22 cellular contexts compared by ENCODE assay signal in the genomic region with DNA sequence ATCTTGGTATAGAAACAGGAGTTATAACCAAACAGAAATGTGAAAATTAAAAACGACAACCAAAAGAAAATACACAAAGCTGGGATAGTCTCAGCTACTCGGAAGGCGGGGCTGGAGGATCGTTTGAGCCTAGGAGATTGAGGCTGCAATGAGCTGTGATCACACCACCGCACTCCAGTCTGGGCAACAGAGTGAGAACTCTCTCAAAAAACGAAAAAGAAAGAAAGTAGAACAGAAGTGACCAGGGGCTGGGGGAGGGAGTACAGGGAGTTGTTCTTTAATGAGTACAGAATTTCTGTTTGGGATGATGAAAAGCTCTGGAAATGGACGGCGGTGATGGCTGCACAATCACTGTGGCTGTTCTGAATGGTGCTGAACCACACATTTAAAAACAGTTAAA. TPM values are rescaled to one million over a fixed set of nuclear protein-coding genes. Genes with fewer than 3 reads are reported as not detected.
DNase-seq lines count a peak whose midpoint lies in the region; ATAC-seq, FAIRE-seq and TF ChIP-seq lines count a peak whose summit lies in the region.
"Had no signal": no experiment of that assay in that cellular context is flagged by ENCODE, and none has a peak within 500 bp of the region (broad histone marks: within the 10 kb centered on the region; RNA-seq: fewer than 3 reads in every experiment).

No MANE protein-coding gene starts in this region.

- in situ Hi-C loops in HepG2 (cut with HindIII; ENCODE audit: extremely low pct_ligation_motif_present, low pct_unique_long_range_greater_than_20kb): no loop called here

- no peak overlapping the region for H3K9ac ChIP-seq in HepG2 (ENCODE audit: insufficient read depth, low read depth, low read length)

- no peaks in the 10 kb centered on the region for H3K9me3 Mint-ChIP-seq in natural killer cell treated with Interleukin-12 subunit alpha and Interleukin-12 subunit beta and Interleukin-15 and Interleukin-18, amount 100 ng/mL, for 72 hours
- no peaks in the 10 kb centered on the region for H3K9me3 Mint-ChIP-seq in natural killer cell
- H3K9me3 Mint-ChIP-seq in WTC11: no peaks in the 10 kb centered on the region
- H3K9me3 Mint-ChIP-seq: CD8-positive, alpha-beta memory T cell had no signal

- H3K4me2 ChIP-seq in HepG2 (ENCODE audit: low read depth, low read length): no peak overlapping the region
- H3K4me2 ChIP-seq: A549, PC-9 had no signal

- H3K4me1 ChIP-seq in HepG2 (ENCODE audit: insufficient read depth, low read length): peaks cover 25% of the 10 kb centered on the region
- H3K4me1 ChIP-seq in thyroid gland: peaks cover 53 to 76% of the 10 kb centered on the region in 2 donors

- POLR2A ChIA-PET in WTC11 (lab: Charles Lee) (interaction anchor here (0.6 kb wide), 1 partner anchor 11 kb away, joined by 4 read pairs; no protein-coding TSS in a partner anchor), HepG2 (lab: Yijun Ruan, JAX) (interaction anchor here (1.1 to 1.5 kb wide), 2 partner anchors 47 to 118 kb away, joined by 3 read pairs; a partner anchor contains a TSS)

- TF ChIP-seq RAD21 in HepG2 (CRISPR knock-in tag; IDR thresholded peaks at IDR 0.05): no peak

- WGBS in HepG2 (ENCODE audit: low lambda C conversion rate): 89% methylated on average over 8 of the region's 8 CpGs
- WGBS in thyroid gland, 2 donors: 36 to 37% methylated on average over 8 of the region's 8 CpGs

- no peaks in the 10 kb centered on the region for H3K27me3 Mint-ChIP-seq in natural killer cell treated with Interleukin-12 subunit alpha and Interleukin-12 subunit beta and Interleukin-15 and Interleukin-18, amount 100 ng/mL, for 72 hours
- no peaks in the 10 kb centered on the region for H3K27me3 Mint-ChIP-seq in natural killer cell (ENCODE audit: low read depth in 2 of 2)
- H3K27me3 Mint-ChIP-seq in WTC11 (ENCODE audit: low read depth): no peaks in the 10 kb centered on the region
- H3K27me3 Mint-ChIP-seq: CD8-positive, alpha-beta memory T cell had no signal

- peaks cover 10 to 18% of the 10 kb centered on the region in 2 donors for H3K4me1 Mint-ChIP-seq in natural killer cell treated with Interleukin-12 subunit alpha and Interleukin-12 subunit beta and Interleukin-15 and Interleukin-18, amount 100 ng/mL, for 72 hours (ENCODE audit: low read depth in 2 of 2)
- H3K4me1 Mint-ChIP-seq in natural killer cell (peaks cover 15 to 17% of the 10 kb centered on the region in 2 donors), WTC11 (peaks cover 15% of the 10 kb centered on the region)

- no peak overlapping the region for H3K27ac Mint-ChIP-seq in natural killer cell treated with Interleukin-12 subunit alpha and Interleukin-12 subunit beta and Interleukin-15 and Interleukin-18, amount 100 ng/mL, for 72 hours
- no peak overlapping the region for H3K27ac Mint-ChIP-seq in natural killer cell
- H3K27ac Mint-ChIP-seq in WTC11: peak overlapping the region; percentile 85

- H3K27ac ChIP-seq in HepG2 (ENCODE audit: extremely low read length, insufficient read depth, low read length): no peak overlapping the region
- H3K27ac ChIP-seq in thyroid gland: peak overlapping the region; percentile 81 to 89 (median 89)
- H3K27ac ChIP-seq: A549, PC-9 had no signal

- H3K79me2 ChIP-seq in HepG2 (ENCODE audit: insufficient read depth, low read length): peaks cover 34% of the 10 kb centered on the region

- no peak overlapping the region for H2AFZ ChIP-seq in HepG2 (ENCODE audit: low read length)
- H2AFZ ChIP-seq: PC-9 had no signal

- CTCF ChIA-PET in WTC11 (lab: Charles Lee) (interaction anchor here (0.8 to 1.8 kb wide), 4 partner anchors 10 to 125 kb away, joined by 4 to 6 read pairs (median 5); a partner anchor contains a TSS), HepG2 (lab: Yijun Ruan, JAX; ENCODE audit: low intra/inter-chr PET ratio, low total read pairs) (no interaction called here)

- TF ChIP-seq EP300 in HepG2 (IDR thresholded peaks at IDR 0.05; ENCODE audit: low read depth in 2 of 2, low read length in 2 of 2) (no peak), HepG2 (CRISPR knock-in tag; IDR thresholded peaks at IDR 0.05; ENCODE audit: borderline replicate concordance) (no peak)

- BruUV-seq in HepG2 (replicated peaks; lab: Mats Ljungman, UMichigan): no TSS peak

- H3K4me3 ChIP-seq in HepG2 (replicated peaks in 1 of 3; ENCODE audit: insufficient read depth in 1 of 3, low read depth in 2 of 3, low read length in 3 of 3) (no peak overlapping the region), thyroid gland (replicated peaks in 1 of 3) (no peak overlapping the region)
- H3K4me3 ChIP-seq: A549, K562, MG63, PC-9 had no signal

- TF ChIP-seq POLR2A in HepG2 (IDR thresholded peaks at IDR 0.05; ENCODE audit: insufficient read depth in 1 of 2, low read depth in 2 of 2, low read length in 2 of 2) (no peak), thyroid gland (IDR thresholded peaks at IDR 0.05) (peak in 1 of 2 donors; percentile 50)

- peak; percentile 26 for DNase-seq in natural killer cell treated with Interleukin-12 subunit alpha and Interleukin-12 subunit beta and Interleukin-15 and Interleukin-18, amount 100 ng/mL, for 72 hours (ENCODE audit: low spot score)
- DNase-seq in natural killer cell: no peak
- DNase-seq in WTC11 (ENCODE audit: low spot score): no peak
- DNase-seq in HepG2 (ENCODE audit: low spot score): no peak
- DNase-seq in thyroid gland: peak; percentile 77 to 79
- no peak for DNase-seq in stimulated activated naive CD4-positive, alpha-beta T cell (lab: John Stamatoyannopoulos, UW)
- no peak for DNase-seq in LoVo (ENCODE audit: low spot score)
- no peak for DNase-seq in activated gamma-delta T cell treated with Interleukin-2 at 50 U/mL for 16 hours
- DNase-seq: CD8-positive, alpha-beta memory T cell; GF-D8; MG63; NCI-H1092 treated with DMSO at 0.1 percent for 48 hours; NCI-H1694; NCI-H2107; NCI-H345; PC-9; SHP77 had no signal

- peaks cover 15 to 37% of the 10 kb centered on the region in 2 experiments for H3K36me3 ChIP-seq in HepG2 (replicated peaks in 1 of 2; ENCODE audit: control insufficient read depth in 1 of 2, insufficient read depth in 2 of 2, low read length in 2 of 2)
- no peaks in the 10 kb centered on the region for H3K36me3 ChIP-seq in thyroid gland

- no peaks in the 10 kb centered on the region for H3K36me3 Mint-ChIP-seq in natural killer cell treated with Interleukin-12 subunit alpha and Interleukin-12 subunit beta and Interleukin-15 and Interleukin-18, amount 100 ng/mL, for 72 hours
- H3K36me3 Mint-ChIP-seq in natural killer cell (no peaks in the 10 kb centered on the region), WTC11 (peaks cover 26% of the 10 kb centered on the region)

- peak; percentile 8 for FAIRE-seq in HepG2 (lab: Jason Lieb, UNC)
- FAIRE-seq: A549, GM19239, HTR-8/SVneo had no signal

- H3K27me3 ChIP-seq in HepG2 (ENCODE audit: control insufficient read depth in 1 of 2, insufficient read depth in 2 of 2, low read length in 2 of 2) (no peaks in the 10 kb centered on the region), thyroid gland (no peaks in the 10 kb centered on the region)
- H3K27me3 ChIP-seq: MG63 had no signal

- H3K9me3 ChIP-seq in HepG2 (ENCODE audit: low read length) (no peaks in the 10 kb centered on the region), thyroid gland (no peaks in the 10 kb centered on the region)
- H3K9me3 ChIP-seq: A549, MG63 had no signal

- no peaks in the 10 kb centered on the region for H4K20me1 ChIP-seq in HepG2 (ENCODE audit: insufficient read depth, low read length)

- intact Hi-C loops in natural killer cell (cut with micrococcal nuclease) (no loop called here), HepG2 (cut with micrococcal nuclease; ENCODE audit: unreplicated experiment) (no loop called here), thyroid gland (cut with DNase I) (no loop called here)

- H3K4me3 Mint-ChIP-seq in natural killer cell treated with Interleukin-12 subunit alpha and Interleukin-12 subunit beta and Interleukin-15 and Interleukin-18, amount 100 ng/mL, for 72 hours: no peak overlapping the region
- H3K4me3 Mint-ChIP-seq in natural killer cell (no peak overlapping the region), WTC11 (no peak overlapping the region)

- no peak for ATAC-seq in natural killer cell treated with Interleukin-12 subunit alpha and Interleukin-12 subunit beta and Interleukin-15 and Interleukin-18, amount 100 ng/mL, for 72 hours
- no peak for ATAC-seq in natural killer cell
- no peak for ATAC-seq in WTC11
- ATAC-seq in HepG2: no peak
- ATAC-seq: A549, HCT116, K562 had no signal

- TF ChIP-seq CTCF in natural killer cell (IDR thresholded peaks at IDR 0.05): no peak
- no peak for TF ChIP-seq CTCF in WTC11 (IDR thresholded peaks at IDR 0.05)
- no peak for TF ChIP-seq CTCF in HepG2 (CRISPR knock-in tag; IDR thresholded peaks at IDR 0.05)
- TF ChIP-seq CTCF in thyroid gland (IDR thresholded peaks at IDR 0.05): no peak

RNA-seq across cellular contexts. Expression of a gene that starts 5.9 kb away (rescaled TPM):
- total RNA-seq in natural killer cell treated with Interleukin-12 subunit alpha and Interleukin-12 subunit beta and Interleukin-15 and Interleukin-18, amount 100 ng/mL, for 72 hours: 10 to 100 TPM; 14.7 to 15.5 TPM
- 10 to 100 TPM; 11.7 to 15.1 (median 14.6) TPM for total RNA-seq in natural killer cell
- total RNA-seq in WTC11 (2021): 14.1 to 14.8 TPM (median 14.2 TPM) in 3 replicates
- 11.6 and 12.4 TPM in 2 replicates for total RNA-seq in HepG2 (2016; rRNA removed; fragmentation: Illumina TruSeq; extraction: Trizol)
- total RNA-seq in HepG2 (2016; cell fraction: cytosol; rRNA removed; fragmentation: Illumina TruSeq; extraction: Trizol; ENCODE audit: low read depth): 2.2 and 2.3 TPM in 2 replicates
- 9.6 and 12.4 TPM in 2 replicates for total RNA-seq in HepG2 (2016; cell fraction: insoluble cytoplasmic fraction; rRNA removed; fragmentation: Illumina TruSeq; extraction: Trizol)
- total RNA-seq in HepG2 (2016; cell fraction: membrane; rRNA removed; fragmentation: Illumina TruSeq; extraction: Trizol): 6.9 and 7.8 TPM in 2 replicates
- 7.8 and 10.3 TPM in 2 replicates for total RNA-seq in HepG2 (2016; cell fraction: nucleus; rRNA removed; fragmentation: Illumina TruSeq; extraction: Trizol)
- polyA plus RNA-seq in HepG2 (2011; rRNA removed): 10.6 and 11.5 TPM in 2 replicates
- polyA plus RNA-seq in HepG2 (2011; cell fraction: cytosol; rRNA removed): 8.5 and 9.9 TPM in 2 replicates
- polyA plus RNA-seq in HepG2 (2011; cell fraction: nucleus; rRNA removed): 20.2 and 24.4 TPM in 2 replicates
- polyA plus RNA-seq in HepG2 (2012): 6.9 and 8.7 TPM in 2 replicates
- 1.5 TPM in 2 replicates for polyA plus RNA-seq in HepG2 (2016; cell fraction: cytosol; fragmentation: Illumina TruSeq; extraction: Trizol; ENCODE audit: low read depth)
- 9.6 and 12.8 TPM in 2 replicates for polyA plus RNA-seq in HepG2 (2016; cell fraction: insoluble cytoplasmic fraction; fragmentation: Illumina TruSeq; extraction: Trizol; ENCODE audit: low read depth)
- polyA plus RNA-seq in HepG2 (2016; cell fraction: membrane; fragmentation: Illumina TruSeq; extraction: Trizol; ENCODE audit: low read depth): 3.9 and 4.4 TPM in 2 replicates
- polyA plus RNA-seq in HepG2 (2016; cell fraction: nucleus; fragmentation: Illumina TruSeq; extraction: Trizol; ENCODE audit: insufficient read depth, low read depth): 17.0 TPM in 2 replicates
- 9.4 and 15.1 TPM in 2 replicates for polyA minus RNA-seq in HepG2 (2011; rRNA and poly(A)+ RNA removed; ENCODE audit: low replicate concordance)
- polyA minus RNA-seq in HepG2 (2011; cell fraction: cytosol; rRNA and poly(A)+ RNA removed): 6.5 and 6.7 TPM in 2 replicates
- 5.6 and 6.2 TPM in 2 replicates for polyA minus RNA-seq in HepG2 (2011; cell fraction: nucleus; rRNA and poly(A)+ RNA removed)
- 10 to 100 TPM; 23.1 to 34.9 (median 29.9) TPM for total RNA-seq in thyroid gland

RNA-seq across cellular contexts. Expression of a gene that starts 32.2 kb away (rescaled TPM):
- total RNA-seq in natural killer cell treated with Interleukin-12 subunit alpha and Interleukin-12 subunit beta and Interleukin-15 and Interleukin-18, amount 100 ng/mL, for 72 hours: 1 to 10 TPM in 1 of 2 donors, under 1 TPM in 1; 0.88 to 3.2 TPM
- total RNA-seq in natural killer cell: 10 to 100 TPM in 1 of 3 donors, 1 to 10 TPM in 2; 6.7 to 12.9 (median 8.3) TPM
- total RNA-seq in WTC11 (2021): 53.0 to 65.6 TPM (median 53.4 TPM) in 3 replicates
- 28.1 and 48.3 TPM in 2 replicates for total RNA-seq in HepG2 (2016; rRNA removed; fragmentation: Illumina TruSeq; extraction: Trizol)
- total RNA-seq in HepG2 (2016; cell fraction: cytosol; rRNA removed; fragmentation: Illumina TruSeq; extraction: Trizol; ENCODE audit: low read depth): 9.7 and 10.6 TPM in 2 replicates
- 26.7 and 50.6 TPM in 2 replicates for total RNA-seq in HepG2 (2016; cell fraction: insoluble cytoplasmic fraction; rRNA removed; fragmentation: Illumina TruSeq; extraction: Trizol)
- 20.0 and 20.9 TPM in 2 replicates for total RNA-seq in HepG2 (2016; cell fraction: membrane; rRNA removed; fragmentation: Illumina TruSeq; extraction: Trizol)
- total RNA-seq in HepG2 (2016; cell fraction: nucleus; rRNA removed; fragmentation: Illumina TruSeq; extraction: Trizol): 36.8 and 43.1 TPM in 2 replicates
- 21.0 and 28.5 TPM in 2 replicates for polyA plus RNA-seq in HepG2 (2011; rRNA removed)
- 22.7 and 33.5 TPM in 2 replicates for polyA plus RNA-seq in HepG2 (2011; cell fraction: cytosol; rRNA removed)
- 98.2 and 123 TPM in 2 replicates for polyA plus RNA-seq in HepG2 (2011; cell fraction: nucleus; rRNA removed)
- polyA plus RNA-seq in HepG2 (2012): 13.1 and 18.3 TPM in 2 replicates
- polyA plus RNA-seq in HepG2 (2016; cell fraction: cytosol; fragmentation: Illumina TruSeq; extraction: Trizol; ENCODE audit: low read depth): 10.7 and 12.2 TPM in 2 replicates
- polyA plus RNA-seq in HepG2 (2016; cell fraction: insoluble cytoplasmic fraction; fragmentation: Illumina TruSeq; extraction: Trizol; ENCODE audit: low read depth): 28.3 and 29.5 TPM in 2 replicates
- polyA plus RNA-seq in HepG2 (2016; cell fraction: membrane; fragmentation: Illumina TruSeq; extraction: Trizol; ENCODE audit: low read depth): 16.2 and 16.7 TPM in 2 replicates
- polyA plus RNA-seq in HepG2 (2016; cell fraction: nucleus; fragmentation: Illumina TruSeq; extraction: Trizol; ENCODE audit: insufficient read depth, low read depth): 84.0 and 90.0 TPM in 2 replicates
- 1.7 and 23.2 TPM in 2 replicates for polyA minus RNA-seq in HepG2 (2011; rRNA and poly(A)+ RNA removed; ENCODE audit: low replicate concordance)
- 8.5 and 11.0 TPM in 2 replicates for polyA minus RNA-seq in HepG2 (2011; cell fraction: cytosol; rRNA and poly(A)+ RNA removed)
- polyA minus RNA-seq in HepG2 (2011; cell fraction: nucleus; rRNA and poly(A)+ RNA removed): 3.3 and 5.6 TPM in 2 replicates
- total RNA-seq in thyroid gland: 10 to 100 TPM; 53.7 to 84.0 (median 66.1) TPM

RNA-seq across cellular contexts. Expression of a gene that starts 37.1 kb away (rescaled TPM):
- 10 to 100 TPM; 32.3 to 76.9 TPM for total RNA-seq in natural killer cell treated with Interleukin-12 subunit alpha and Interleukin-12 subunit beta and Interleukin-15 and Interleukin-18, amount 100 ng/mL, for 72 hours
- 10 to 100 TPM; 36.3 to 52.0 (median 40.4) TPM for total RNA-seq in natural killer cell
- 39.3 to 44.9 TPM (median 40.5 TPM) in 3 replicates for total RNA-seq in WTC11 (2021)
- total RNA-seq in HepG2 (2016; rRNA removed; fragmentation: Illumina TruSeq; extraction: Trizol): 10.9 and 21.8 TPM in 2 replicates
- 1.6 and 2.4 TPM in 2 replicates for total RNA-seq in HepG2 (2016; cell fraction: cytosol; rRNA removed; fragmentation: Illumina TruSeq; extraction: Trizol; ENCODE audit: low read depth)
- 8.3 and 23.6 TPM in 2 replicates for total RNA-seq in HepG2 (2016; cell fraction: insoluble cytoplasmic fraction; rRNA removed; fragmentation: Illumina TruSeq; extraction: Trizol)
- total RNA-seq in HepG2 (2016; cell fraction: membrane; rRNA removed; fragmentation: Illumina TruSeq; extraction: Trizol): 4.7 and 6.3 TPM in 2 replicates
- 34.3 and 37.2 TPM in 2 replicates for total RNA-seq in HepG2 (2016; cell fraction: nucleus; rRNA removed; fragmentation: Illumina TruSeq; extraction: Trizol)
- 29.5 and 36.4 TPM in 2 replicates for polyA plus RNA-seq in HepG2 (2011; rRNA removed)
- 3.8 and 9.1 TPM in 2 replicates for polyA plus RNA-seq in HepG2 (2011; cell fraction: cytosol; rRNA removed)
- polyA plus RNA-seq in HepG2 (2011; cell fraction: nucleus; rRNA removed): 268 and 385 TPM in 2 replicates
- 16.7 and 17.6 TPM in 2 replicates for polyA plus RNA-seq in HepG2 (2012)
- 1.9 TPM in 2 replicates for polyA plus RNA-seq in HepG2 (2016; cell fraction: cytosol; fragmentation: Illumina TruSeq; extraction: Trizol; ENCODE audit: low read depth)
- polyA plus RNA-seq in HepG2 (2016; cell fraction: insoluble cytoplasmic fraction; fragmentation: Illumina TruSeq; extraction: Trizol; ENCODE audit: low read depth): 8.6 and 15.7 TPM in 2 replicates
- 4.9 and 5.5 TPM in 2 replicates for polyA plus RNA-seq in HepG2 (2016; cell fraction: membrane; fragmentation: Illumina TruSeq; extraction: Trizol; ENCODE audit: low read depth)
- polyA plus RNA-seq in HepG2 (2016; cell fraction: nucleus; fragmentation: Illumina TruSeq; extraction: Trizol; ENCODE audit: insufficient read depth, low read depth): 117 and 129 TPM in 2 replicates
- 47.6 and 86.8 TPM in 2 replicates for polyA minus RNA-seq in HepG2 (2011; rRNA and poly(A)+ RNA removed; ENCODE audit: low replicate concordance)
- polyA minus RNA-seq in HepG2 (2011; cell fraction: cytosol; rRNA and poly(A)+ RNA removed): 5.5 and 5.7 TPM in 2 replicates
- 78.0 and 85.2 TPM in 2 replicates for polyA minus RNA-seq in HepG2 (2011; cell fraction: nucleus; rRNA and poly(A)+ RNA removed)
- total RNA-seq in thyroid gland: 10 to 100 TPM; 14.1 to 87.4 (median 54.2) TPM

RNA-seq across cellular contexts. Expression of a gene that starts 47.0 kb away (rescaled TPM):
- total RNA-seq in natural killer cell treated with Interleukin-12 subunit alpha and Interleukin-12 subunit beta and Interleukin-15 and Interleukin-18, amount 100 ng/mL, for 72 hours: 10 to 100 TPM; 19.6 to 27.6 TPM
- total RNA-seq in natural killer cell: 10 to 100 TPM; 85.2 to 90.7 (median 89.4) TPM
- total RNA-seq in WTC11 (2021): 27.5 to 32.6 TPM (median 32.4 TPM) in 3 replicates
- 8.4 and 10.1 TPM in 2 replicates for total RNA-seq in HepG2 (2016; rRNA removed; fragmentation: Illumina TruSeq; extraction: Trizol)
- total RNA-seq in HepG2 (2016; cell fraction: cytosol; rRNA removed; fragmentation: Illumina TruSeq; extraction: Trizol; ENCODE audit: low read depth): 1.7 and 2.1 TPM in 2 replicates
- 6.8 and 10.0 TPM in 2 replicates for total RNA-seq in HepG2 (2016; cell fraction: insoluble cytoplasmic fraction; rRNA removed; fragmentation: Illumina TruSeq; extraction: Trizol)
- 2.8 and 4.3 TPM in 2 replicates for total RNA-seq in HepG2 (2016; cell fraction: membrane; rRNA removed; fragmentation: Illumina TruSeq; extraction: Trizol)
- total RNA-seq in HepG2 (2016; cell fraction: nucleus; rRNA removed; fragmentation: Illumina TruSeq; extraction: Trizol): 12.8 and 18.4 TPM in 2 replicates
- 9.6 and 16.1 TPM in 2 replicates for polyA plus RNA-seq in HepG2 (2011; rRNA removed)
- 4.5 and 6.0 TPM in 2 replicates for polyA plus RNA-seq in HepG2 (2011; cell fraction: cytosol; rRNA removed)
- polyA plus RNA-seq in HepG2 (2011; cell fraction: nucleus; rRNA removed): 39.6 and 48.2 TPM in 2 replicates
- 12.3 and 14.4 TPM in 2 replicates for polyA plus RNA-seq in HepG2 (2012)
- polyA plus RNA-seq in HepG2 (2016; cell fraction: cytosol; fragmentation: Illumina TruSeq; extraction: Trizol; ENCODE audit: low read depth): 0.26 and 0.46 TPM in 2 replicates
- 5.2 and 6.9 TPM in 2 replicates for polyA plus RNA-seq in HepG2 (2016; cell fraction: insoluble cytoplasmic fraction; fragmentation: Illumina TruSeq; extraction: Trizol; ENCODE audit: low read depth)
- 0.43 and 0.84 TPM in 2 replicates for polyA plus RNA-seq in HepG2 (2016; cell fraction: membrane; fragmentation: Illumina TruSeq; extraction: Trizol; ENCODE audit: low read depth)
- 17.4 and 18.8 TPM in 2 replicates for polyA plus RNA-seq in HepG2 (2016; cell fraction: nucleus; fragmentation: Illumina TruSeq; extraction: Trizol; ENCODE audit: insufficient read depth, low read depth)
- polyA minus RNA-seq in HepG2 (2011; rRNA and poly(A)+ RNA removed; ENCODE audit: low replicate concordance): 33.2 and 74.9 TPM in 2 replicates
- 41.7 and 42.0 TPM in 2 replicates for polyA minus RNA-seq in HepG2 (2011; cell fraction: cytosol; rRNA and poly(A)+ RNA removed)
- 35.3 and 47.0 TPM in 2 replicates for polyA minus RNA-seq in HepG2 (2011; cell fraction: nucleus; rRNA and poly(A)+ RNA removed)
- total RNA-seq in thyroid gland: 10 to 100 TPM; 24.3 to 45.5 (median 36.0) TPM

Comparison
In these comparisons a context has a peak if more than half of its experiments do, and no peak if none do; other contexts are left out.
1. DNase-seq: peak in natural killer cell treated with Interleukin-12 subunit alpha and Interleukin-12 subunit beta and Interleukin-15 and Interleukin-18, amount 100 ng/mL, for 72 hours (single experiment) and thyroid gland (2 of 2); none in natural killer cell (single experiment), WTC11 (single experiment), HepG2 (single experiment), stimulated activated naive CD4-positive, alpha-beta T cell (0 of 6), LoVo (single experiment) and activated gamma-delta T cell treated with Interleukin-2 at 50 U/mL for 16 hours (single experiment).